In the genomic region with DNA sequence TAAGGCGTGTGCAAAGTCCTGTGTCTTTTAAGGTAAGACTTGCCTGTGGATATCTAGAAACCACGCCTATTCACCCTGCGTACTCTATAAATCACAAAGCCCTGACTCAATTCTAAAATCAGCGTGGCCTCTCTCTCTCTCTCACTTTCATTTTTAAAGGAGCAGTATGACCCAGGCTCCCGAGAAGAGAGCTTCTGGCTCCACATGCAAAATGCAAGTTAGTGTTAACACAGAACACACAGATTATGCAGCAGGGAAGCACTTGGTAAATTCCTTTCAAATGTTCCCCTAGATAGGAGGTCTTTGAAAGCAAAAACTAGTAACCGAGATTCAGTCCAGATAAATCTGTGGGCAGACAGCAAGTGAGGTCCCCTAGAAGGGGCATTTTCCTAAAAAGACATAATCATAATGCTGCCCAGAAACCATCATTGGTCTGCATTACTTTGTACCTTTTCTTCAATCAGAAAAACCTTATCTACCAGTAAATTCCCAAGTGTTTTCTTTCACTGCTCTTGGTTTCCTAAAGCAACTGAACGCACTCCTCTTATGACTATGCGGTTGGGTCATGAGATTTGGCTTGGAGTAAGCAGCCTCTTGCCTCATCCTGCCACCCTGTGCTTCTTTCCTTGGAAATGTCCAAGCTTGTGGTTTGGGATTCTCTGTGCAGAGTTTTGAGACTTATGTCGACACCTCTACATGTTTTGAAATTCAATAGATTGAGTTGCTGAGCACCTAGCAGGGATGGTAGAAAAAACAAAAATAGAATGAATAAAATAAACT, we compare ENCODE assay signal across 2 cellular contexts.
A peak's percentile ranks its signal among the peaks of the same experiment; 100 is the strongest.
TF ChIP-seq lines count a peak whose summit lies in the region.

No MANE protein-coding gene starts in this region.

TF ChIP-seq in GM23338, 12 proteins besides CTCF, POLR2A, EP300 and RAD21 (continued from another document):
- TF ChIP-seq, protein P1, sequence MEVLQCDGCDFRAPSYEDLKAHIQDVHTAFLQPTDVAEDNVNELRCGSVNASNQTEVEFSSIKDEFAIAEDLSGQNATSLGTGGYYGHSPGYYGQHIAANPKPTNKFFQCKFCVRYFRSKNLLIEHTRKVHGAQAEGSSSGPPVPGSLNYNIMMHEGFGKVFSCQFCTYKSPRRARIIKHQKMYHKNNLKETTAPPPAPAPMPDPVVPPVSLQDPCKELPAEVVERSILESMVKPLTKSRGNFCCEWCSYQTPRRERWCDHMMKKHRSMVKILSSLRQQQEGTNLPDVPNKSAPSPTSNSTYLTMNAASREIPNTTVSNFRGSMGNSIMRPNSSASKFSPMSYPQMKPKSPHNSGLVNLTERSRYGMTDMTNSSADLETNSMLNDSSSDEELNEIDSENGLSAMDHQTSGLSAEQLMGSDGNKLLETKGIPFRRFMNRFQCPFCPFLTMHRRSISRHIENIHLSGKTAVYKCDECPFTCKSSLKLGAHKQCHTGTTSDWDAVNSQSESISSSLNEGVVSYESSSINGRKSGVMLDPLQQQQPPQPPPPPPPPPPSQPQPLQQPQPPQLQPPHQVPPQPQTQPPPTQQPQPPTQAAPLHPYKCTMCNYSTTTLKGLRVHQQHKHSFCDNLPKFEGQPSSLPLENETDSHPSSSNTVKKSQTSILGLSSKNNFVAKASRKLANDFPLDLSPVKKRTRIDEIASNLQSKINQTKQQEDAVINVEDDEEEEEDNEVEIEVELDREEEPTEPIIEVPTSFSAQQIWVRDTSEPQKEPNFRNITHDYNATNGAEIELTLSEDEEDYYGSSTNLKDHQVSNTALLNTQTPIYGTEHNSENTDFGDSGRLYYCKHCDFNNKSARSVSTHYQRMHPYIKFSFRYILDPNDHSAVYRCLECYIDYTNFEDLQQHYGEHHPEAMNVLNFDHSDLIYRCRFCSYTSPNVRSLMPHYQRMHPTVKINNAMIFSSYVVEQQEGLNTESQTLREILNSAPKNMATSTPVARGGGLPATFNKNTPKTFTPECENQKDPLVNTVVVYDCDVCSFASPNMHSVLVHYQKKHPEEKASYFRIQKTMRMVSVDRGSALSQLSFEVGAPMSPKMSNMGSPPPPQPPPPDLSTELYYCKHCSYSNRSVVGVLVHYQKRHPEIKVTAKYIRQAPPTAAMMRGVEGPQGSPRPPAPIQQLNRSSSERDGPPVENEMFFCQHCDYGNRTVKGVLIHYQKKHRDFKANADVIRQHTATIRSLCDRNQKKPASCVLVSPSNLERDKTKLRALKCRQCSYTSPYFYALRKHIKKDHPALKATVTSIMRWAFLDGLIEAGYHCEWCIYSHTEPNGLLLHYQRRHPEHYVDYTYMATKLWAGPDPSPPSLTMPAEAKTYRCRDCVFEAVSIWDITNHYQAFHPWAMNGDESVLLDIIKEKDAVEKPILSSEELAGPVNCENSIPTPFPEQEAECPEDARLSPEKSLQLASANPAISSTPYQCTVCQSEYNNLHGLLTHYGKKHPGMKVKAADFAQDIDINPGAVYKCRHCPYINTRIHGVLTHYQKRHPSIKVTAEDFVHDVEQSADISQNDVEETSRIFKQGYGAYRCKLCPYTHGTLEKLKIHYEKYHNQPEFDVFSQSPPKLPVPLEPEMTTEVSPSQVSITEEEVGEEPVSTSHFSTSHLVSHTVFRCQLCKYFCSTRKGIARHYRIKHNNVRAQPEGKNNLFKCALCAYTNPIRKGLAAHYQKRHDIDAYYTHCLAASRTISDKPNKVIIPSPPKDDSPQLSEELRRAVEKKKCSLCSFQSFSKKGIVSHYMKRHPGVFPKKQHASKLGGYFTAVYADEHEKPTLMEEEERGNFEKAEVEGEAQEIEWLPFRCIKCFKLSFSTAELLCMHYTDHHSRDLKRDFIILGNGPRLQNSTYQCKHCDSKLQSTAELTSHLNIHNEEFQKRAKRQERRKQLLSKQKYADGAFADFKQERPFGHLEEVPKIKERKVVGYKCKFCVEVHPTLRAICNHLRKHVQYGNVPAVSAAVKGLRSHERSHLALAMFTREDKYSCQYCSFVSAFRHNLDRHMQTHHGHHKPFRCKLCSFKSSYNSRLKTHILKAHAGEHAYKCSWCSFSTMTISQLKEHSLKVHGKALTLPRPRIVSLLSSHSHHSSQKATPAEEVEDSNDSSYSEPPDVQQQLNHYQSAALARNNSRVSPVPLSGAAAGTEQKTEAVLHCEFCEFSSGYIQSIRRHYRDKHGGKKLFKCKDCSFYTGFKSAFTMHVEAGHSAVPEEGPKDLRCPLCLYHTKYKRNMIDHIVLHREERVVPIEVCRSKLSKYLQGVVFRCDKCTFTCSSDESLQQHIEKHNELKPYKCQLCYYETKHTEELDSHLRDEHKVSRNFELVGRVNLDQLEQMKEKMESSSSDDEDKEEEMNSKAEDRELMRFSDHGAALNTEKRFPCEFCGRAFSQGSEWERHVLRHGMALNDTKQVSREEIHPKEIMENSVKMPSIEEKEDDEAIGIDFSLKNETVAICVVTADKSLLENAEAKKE (CRISPR knock-in tag; IDR thresholded peaks at IDR 0.05): no peak

TF ChIP-seq in GM12878, 131 proteins besides CTCF, POLR2A, EP300 and RAD21 (continued from another document and continues in another):
- TF ChIP-seq, protein P2, sequence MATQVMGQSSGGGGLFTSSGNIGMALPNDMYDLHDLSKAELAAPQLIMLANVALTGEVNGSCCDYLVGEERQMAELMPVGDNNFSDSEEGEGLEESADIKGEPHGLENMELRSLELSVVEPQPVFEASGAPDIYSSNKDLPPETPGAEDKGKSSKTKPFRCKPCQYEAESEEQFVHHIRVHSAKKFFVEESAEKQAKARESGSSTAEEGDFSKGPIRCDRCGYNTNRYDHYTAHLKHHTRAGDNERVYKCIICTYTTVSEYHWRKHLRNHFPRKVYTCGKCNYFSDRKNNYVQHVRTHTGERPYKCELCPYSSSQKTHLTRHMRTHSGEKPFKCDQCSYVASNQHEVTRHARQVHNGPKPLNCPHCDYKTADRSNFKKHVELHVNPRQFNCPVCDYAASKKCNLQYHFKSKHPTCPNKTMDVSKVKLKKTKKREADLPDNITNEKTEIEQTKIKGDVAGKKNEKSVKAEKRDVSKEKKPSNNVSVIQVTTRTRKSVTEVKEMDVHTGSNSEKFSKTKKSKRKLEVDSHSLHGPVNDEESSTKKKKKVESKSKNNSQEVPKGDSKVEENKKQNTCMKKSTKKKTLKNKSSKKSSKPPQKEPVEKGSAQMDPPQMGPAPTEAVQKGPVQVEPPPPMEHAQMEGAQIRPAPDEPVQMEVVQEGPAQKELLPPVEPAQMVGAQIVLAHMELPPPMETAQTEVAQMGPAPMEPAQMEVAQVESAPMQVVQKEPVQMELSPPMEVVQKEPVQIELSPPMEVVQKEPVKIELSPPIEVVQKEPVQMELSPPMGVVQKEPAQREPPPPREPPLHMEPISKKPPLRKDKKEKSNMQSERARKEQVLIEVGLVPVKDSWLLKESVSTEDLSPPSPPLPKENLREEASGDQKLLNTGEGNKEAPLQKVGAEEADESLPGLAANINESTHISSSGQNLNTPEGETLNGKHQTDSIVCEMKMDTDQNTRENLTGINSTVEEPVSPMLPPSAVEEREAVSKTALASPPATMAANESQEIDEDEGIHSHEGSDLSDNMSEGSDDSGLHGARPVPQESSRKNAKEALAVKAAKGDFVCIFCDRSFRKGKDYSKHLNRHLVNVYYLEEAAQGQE (IDR thresholded peaks at IDR 0.05; ENCODE audit: low read depth, low read length): no peak
- TF ChIP-seq SMC3 (IDR thresholded peaks at IDR 0.05; ENCODE audit: borderline replicate concordance, low read length) (0 out of 2 replicates have a peak, but pooled peaks have one; percentile 10), CEBPB (IDR thresholded peaks at IDR 0.05; ENCODE audit: borderline replicate concordance in 1 of 2, low read depth in 2 of 2, low read length in 2 of 2) (no peak), MYC (IDR thresholded peaks at IDR 0.05; ENCODE audit: insufficient read depth, insufficient read length, insufficient replicate concordance, low read length, severe bottlenecking) (no peak), HDAC2 (IDR thresholded peaks at IDR 0.05) (no peak), KLF5 (IDR thresholded peaks at IDR 0.05; ENCODE audit: partially characterized antibody) (no peak), TBL1XR1 (IDR thresholded peaks at IDR 0.05; ENCODE audit: low read depth, low read length) (peak; percentile 68; the same call in 1 of the 2 replicates), ETV6 (conservative IDR thresholded peaks at IDR 0.05 in 1 of 2, IDR thresholded peaks at IDR 0.05 in 1 of 2; ENCODE audit: borderline replicate concordance in 1 of 2, low read depth in 1 of 2) (peak in 1 of 2 experiments; percentile 57; a peak in 1 of 4 replicates), WRNIP1 (IDR thresholded peaks at IDR 0.05; ENCODE audit: borderline replicate concordance, low read depth, low read length) (no peak), POLR2AphosphoS5 (IDR thresholded peaks at IDR 0.05; ENCODE audit: low read length) (no peak), CBX5 (IDR thresholded peaks at IDR 0.05; ENCODE audit: low read depth) (peak; percentile 58; the same call in 1 of the 2 replicates), JUND (IDR thresholded peaks at IDR 0.05; ENCODE audit: low read depth, low read length) (peak; percentile 87), FOS (IDR thresholded peaks at IDR 0.05; ENCODE audit: borderline replicate concordance, extremely low read depth, insufficient read length) (no peak), RUNX3 (IDR thresholded peaks at IDR 0.05; ENCODE audit: low read length) (peak; percentile 90), IKZF2 (IDR thresholded peaks at IDR 0.05) (peak in 1 of 2 experiments; percentile 77; a peak in 3 of 4 replicates), GATAD2B (conservative IDR thresholded peaks at IDR 0.05; ENCODE audit: low read depth) (no peak), EGR1 (IDR thresholded peaks at IDR 0.05; ENCODE audit: borderline replicate concordance in 1 of 2, low read depth in 2 of 2, low read length in 2 of 2) (no peak), SRF (IDR thresholded peaks at IDR 0.05; ENCODE audit: low read depth in 2 of 2, low read length in 2 of 2) (peak in 1 of 2 experiments; percentile 79; a peak in 1 of 4 replicates)
- TF ChIP-seq, protein P3, sequence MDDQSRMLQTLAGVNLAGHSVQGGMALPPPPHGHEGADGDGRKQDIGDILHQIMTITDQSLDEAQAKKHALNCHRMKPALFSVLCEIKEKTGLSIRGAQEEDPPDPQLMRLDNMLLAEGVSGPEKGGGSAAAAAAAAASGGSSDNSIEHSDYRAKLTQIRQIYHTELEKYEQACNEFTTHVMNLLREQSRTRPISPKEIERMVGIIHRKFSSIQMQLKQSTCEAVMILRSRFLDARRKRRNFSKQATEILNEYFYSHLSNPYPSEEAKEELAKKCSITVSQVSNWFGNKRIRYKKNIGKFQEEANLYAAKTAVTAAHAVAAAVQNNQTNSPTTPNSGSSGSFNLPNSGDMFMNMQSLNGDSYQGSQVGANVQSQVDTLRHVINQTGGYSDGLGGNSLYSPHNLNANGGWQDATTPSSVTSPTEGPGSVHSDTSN (IDR thresholded peaks at IDR 0.05; ENCODE audit: insufficient replicate concordance, low read depth, low read length): peak; percentile 40
- TF ChIP-seq, protein P4, sequence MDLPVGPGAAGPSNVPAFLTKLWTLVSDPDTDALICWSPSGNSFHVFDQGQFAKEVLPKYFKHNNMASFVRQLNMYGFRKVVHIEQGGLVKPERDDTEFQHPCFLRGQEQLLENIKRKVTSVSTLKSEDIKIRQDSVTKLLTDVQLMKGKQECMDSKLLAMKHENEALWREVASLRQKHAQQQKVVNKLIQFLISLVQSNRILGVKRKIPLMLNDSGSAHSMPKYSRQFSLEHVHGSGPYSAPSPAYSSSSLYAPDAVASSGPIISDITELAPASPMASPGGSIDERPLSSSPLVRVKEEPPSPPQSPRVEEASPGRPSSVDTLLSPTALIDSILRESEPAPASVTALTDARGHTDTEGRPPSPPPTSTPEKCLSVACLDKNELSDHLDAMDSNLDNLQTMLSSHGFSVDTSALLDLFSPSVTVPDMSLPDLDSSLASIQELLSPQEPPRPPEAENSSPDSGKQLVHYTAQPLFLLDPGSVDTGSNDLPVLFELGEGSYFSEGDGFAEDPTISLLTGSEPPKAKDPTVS (IDR thresholded peaks at IDR 0.05; ENCODE audit: low read depth, low read length): no peak
- TF ChIP-seq, protein P5, sequence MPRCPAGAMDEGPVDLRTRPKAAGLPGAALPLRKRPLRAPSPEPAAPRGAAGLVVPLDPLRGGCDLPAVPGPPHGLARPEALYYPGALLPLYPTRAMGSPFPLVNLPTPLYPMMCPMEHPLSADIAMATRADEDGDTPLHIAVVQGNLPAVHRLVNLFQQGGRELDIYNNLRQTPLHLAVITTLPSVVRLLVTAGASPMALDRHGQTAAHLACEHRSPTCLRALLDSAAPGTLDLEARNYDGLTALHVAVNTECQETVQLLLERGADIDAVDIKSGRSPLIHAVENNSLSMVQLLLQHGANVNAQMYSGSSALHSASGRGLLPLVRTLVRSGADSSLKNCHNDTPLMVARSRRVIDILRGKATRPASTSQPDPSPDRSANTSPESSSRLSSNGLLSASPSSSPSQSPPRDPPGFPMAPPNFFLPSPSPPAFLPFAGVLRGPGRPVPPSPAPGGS (IDR thresholded peaks at IDR 0.05; ENCODE audit: borderline replicate concordance, insufficient read depth, low read depth, low read length, poor library complexity, severe bottlenecking): peak; percentile 75
- TF ChIP-seq, protein P6, sequence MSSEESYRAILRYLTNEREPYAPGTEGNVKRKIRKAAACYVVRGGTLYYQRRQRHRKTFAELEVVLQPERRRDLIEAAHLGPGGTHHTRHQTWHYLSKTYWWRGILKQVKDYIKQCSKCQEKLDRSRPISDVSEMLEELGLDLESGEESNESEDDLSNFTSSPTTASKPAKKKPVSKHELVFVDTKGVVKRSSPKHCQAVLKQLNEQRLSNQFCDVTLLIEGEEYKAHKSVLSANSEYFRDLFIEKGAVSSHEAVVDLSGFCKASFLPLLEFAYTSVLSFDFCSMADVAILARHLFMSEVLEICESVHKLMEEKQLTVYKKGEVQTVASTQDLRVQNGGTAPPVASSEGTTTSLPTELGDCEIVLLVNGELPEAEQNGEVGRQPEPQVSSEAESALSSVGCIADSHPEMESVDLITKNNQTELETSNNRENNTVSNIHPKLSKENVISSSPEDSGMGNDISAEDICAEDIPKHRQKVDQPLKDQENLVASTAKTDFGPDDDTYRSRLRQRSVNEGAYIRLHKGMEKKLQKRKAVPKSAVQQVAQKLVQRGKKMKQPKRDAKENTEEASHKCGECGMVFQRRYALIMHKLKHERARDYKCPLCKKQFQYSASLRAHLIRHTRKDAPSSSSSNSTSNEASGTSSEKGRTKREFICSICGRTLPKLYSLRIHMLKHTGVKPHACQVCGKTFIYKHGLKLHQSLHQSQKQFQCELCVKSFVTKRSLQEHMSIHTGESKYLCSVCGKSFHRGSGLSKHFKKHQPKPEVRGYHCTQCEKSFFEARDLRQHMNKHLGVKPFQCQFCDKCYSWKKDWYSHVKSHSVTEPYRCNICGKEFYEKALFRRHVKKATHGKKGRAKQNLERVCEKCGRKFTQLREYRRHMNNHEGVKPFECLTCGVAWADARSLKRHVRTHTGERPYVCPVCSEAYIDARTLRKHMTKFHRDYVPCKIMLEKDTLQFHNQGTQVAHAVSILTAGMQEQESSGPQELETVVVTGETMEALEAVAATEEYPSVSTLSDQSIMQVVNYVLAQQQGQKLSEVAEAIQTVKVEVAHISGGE (CRISPR knock-in tag; IDR thresholded peaks at IDR 0.05): no peak
- TF ChIP-seq, protein P7, sequence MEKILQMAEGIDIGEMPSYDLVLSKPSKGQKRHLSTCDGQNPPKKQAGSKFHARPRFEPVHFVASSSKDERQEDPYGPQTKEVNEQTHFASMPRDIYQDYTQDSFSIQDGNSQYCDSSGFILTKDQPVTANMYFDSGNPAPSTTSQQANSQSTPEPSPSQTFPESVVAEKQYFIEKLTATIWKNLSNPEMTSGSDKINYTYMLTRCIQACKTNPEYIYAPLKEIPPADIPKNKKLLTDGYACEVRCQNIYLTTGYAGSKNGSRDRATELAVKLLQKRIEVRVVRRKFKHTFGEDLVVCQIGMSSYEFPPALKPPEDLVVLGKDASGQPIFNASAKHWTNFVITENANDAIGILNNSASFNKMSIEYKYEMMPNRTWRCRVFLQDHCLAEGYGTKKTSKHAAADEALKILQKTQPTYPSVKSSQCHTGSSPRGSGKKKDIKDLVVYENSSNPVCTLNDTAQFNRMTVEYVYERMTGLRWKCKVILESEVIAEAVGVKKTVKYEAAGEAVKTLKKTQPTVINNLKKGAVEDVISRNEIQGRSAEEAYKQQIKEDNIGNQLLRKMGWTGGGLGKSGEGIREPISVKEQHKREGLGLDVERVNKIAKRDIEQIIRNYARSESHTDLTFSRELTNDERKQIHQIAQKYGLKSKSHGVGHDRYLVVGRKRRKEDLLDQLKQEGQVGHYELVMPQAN (conservative IDR thresholded peaks at IDR 0.05): no peak
